In the genomic region with DNA sequence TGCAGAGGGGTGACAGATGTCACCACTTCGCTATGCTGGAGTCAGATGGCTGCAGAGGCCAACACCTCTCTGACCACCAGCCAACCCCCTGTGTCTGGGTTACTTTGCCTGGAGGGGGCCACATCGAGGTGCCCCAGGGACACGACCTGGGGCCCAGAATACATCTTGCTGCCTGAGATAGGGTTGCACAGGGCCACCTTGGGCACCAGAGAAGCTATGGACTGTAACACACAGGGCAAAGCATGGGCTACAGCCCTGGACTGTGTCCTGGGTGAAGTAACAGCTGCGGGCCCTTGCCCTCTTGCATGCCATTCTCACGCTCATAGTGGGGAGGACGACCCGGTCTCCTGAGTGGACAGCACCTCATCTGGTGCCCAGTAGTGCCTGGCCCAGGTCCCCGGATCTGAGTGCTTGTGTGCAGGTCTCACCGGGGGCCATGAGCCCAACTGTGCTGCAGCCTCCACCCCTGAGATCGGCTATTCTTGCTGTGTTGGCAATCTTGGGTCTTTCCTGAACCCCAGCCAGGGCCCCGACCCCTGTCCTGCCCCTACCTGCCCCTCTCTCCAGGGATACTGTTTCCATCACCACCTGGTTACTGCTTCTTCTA, we compare ENCODE assay signal across 27 cellular contexts.
"Had no signal": no experiment of that assay in that cellular context is flagged by ENCODE, and none has a peak within 500 bp of the region (broad histone marks: within the 10 kb centered on the region; RNA-seq: fewer than 3 reads in every experiment).

No MANE protein-coding gene starts in this region.

- H3K9me3 Mint-ChIP-seq: activated CD4-positive, alpha-beta memory T cell treated with anti-CD3 and anti-CD28 coated beads for 36 hours; activated CD4-positive, alpha-beta T cell treated with anti-CD3 and anti-CD28 coated beads, Interleukin-2, amount 10 ng/mL, durations not matched to agents 7 days and 5 days; activated naive CD8-positive, alpha-beta T cell treated with anti-CD3 and anti-CD28 coated beads, Interleukin-2, amount 10 ng/mL, durations not matched to agents 7 days and 5 days; activated T-cell treated with anti-CD3 and anti-CD28 coated beads, Interleukin-2, amount 50 U/mL, for 4 hours; activated T-helper 17 cell treated with anti-CD3 and anti-CD28 coated beads, Interleukin-2, amount 50 U/mL, for 72 hours had no signal

- ATAC-seq: activated T-helper 17 cell treated with anti-CD3 and anti-CD28 coated beads, Interleukin-2, amount 50 U/mL, for 72 hours; Panc1 had no signal

- H3K4me3 Mint-ChIP-seq: activated CD4-positive, alpha-beta memory T cell treated with anti-CD3 and anti-CD28 coated beads for 36 hours; activated CD4-positive, alpha-beta T cell treated with anti-CD3 and anti-CD28 coated beads, Interleukin-2, amount 10 ng/mL, durations not matched to agents 7 days and 5 days; activated naive CD8-positive, alpha-beta T cell treated with anti-CD3 and anti-CD28 coated beads, Interleukin-2, amount 10 ng/mL, durations not matched to agents 7 days and 5 days; activated T-cell treated with anti-CD3 and anti-CD28 coated beads, Interleukin-2, amount 50 U/mL, for 4 hours; activated T-helper 17 cell treated with anti-CD3 and anti-CD28 coated beads, Interleukin-2, amount 50 U/mL, for 72 hours; IgD-negative memory B cell had no signal

- H3K27ac ChIP-seq: adrenal gland, SJCRH30, VCaP had no signal

- H3K27me3 ChIP-seq: adrenal gland, SJCRH30 had no signal

- H3K9me3 ChIP-seq: adrenal gland, SJCRH30, SK-N-SH had no signal

- DNase-seq: activated CD4-positive, alpha-beta memory T cell treated with anti-CD3 and anti-CD28 coated beads for 36 hours; activated CD4-positive, CD25-positive, alpha-beta regulatory T cell; activated CD8-positive, alpha-beta memory T cell treated with anti-CD3 and anti-CD28 coated beads for 24 hours; activated naive CD4-positive, alpha-beta T cell treated with anti-CD3 and anti-CD28 coated beads, Interleukin-2, amount 50 U/mL, for 16 hours; activated naive CD8-positive, alpha-beta T cell treated with anti-CD3 and anti-CD28 coated beads, Interleukin-2, amount 10 ng/mL, durations not matched to agents 7 days and 5 days; activated T-cell treated with anti-CD3 and anti-CD28 coated beads, Interleukin-2, amount 50 U/mL, for 4 hours; adrenal gland; aorta; KG1; NCI-H1092; NCI-H1417; NCI-H1930; NCI-H2171; NCI-H2227 treated with DMSO at 0.1 percent for 48 hours; NCI-H526; NCI-H82; OCI-M1; Right ventricle myocardium superior; RPMI8226; SJCRH30; SK-N-SH; T-helper 1 cell had no signal

- H3K36me3 Mint-ChIP-seq: activated CD4-positive, alpha-beta memory T cell treated with anti-CD3 and anti-CD28 coated beads for 36 hours; activated naive CD8-positive, alpha-beta T cell treated with anti-CD3 and anti-CD28 coated beads, Interleukin-2, amount 10 ng/mL, durations not matched to agents 7 days and 5 days; IgD-negative memory B cell had no signal

- H3K27me3 Mint-ChIP-seq: activated CD4-positive, alpha-beta memory T cell treated with anti-CD3 and anti-CD28 coated beads for 36 hours; activated CD4-positive, alpha-beta T cell treated with anti-CD3 and anti-CD28 coated beads, Interleukin-2, amount 10 ng/mL, durations not matched to agents 7 days and 5 days; activated naive CD8-positive, alpha-beta T cell treated with anti-CD3 and anti-CD28 coated beads, Interleukin-2, amount 10 ng/mL, durations not matched to agents 7 days and 5 days; activated T-helper 17 cell treated with anti-CD3 and anti-CD28 coated beads, Interleukin-2, amount 50 U/mL, for 72 hours had no signal

- H3K27ac Mint-ChIP-seq: activated CD4-positive, alpha-beta memory T cell treated with anti-CD3 and anti-CD28 coated beads for 36 hours; activated CD4-positive, alpha-beta T cell treated with anti-CD3 and anti-CD28 coated beads, Interleukin-2, amount 10 ng/mL, durations not matched to agents 7 days and 5 days; activated naive CD8-positive, alpha-beta T cell treated with anti-CD3 and anti-CD28 coated beads, Interleukin-2, amount 10 ng/mL, durations not matched to agents 7 days and 5 days; activated T-helper 17 cell treated with anti-CD3 and anti-CD28 coated beads, Interleukin-2, amount 50 U/mL, for 72 hours had no signal

- H3K4me3 ChIP-seq: adrenal gland, SJCRH30 had no signal

- H3K9ac ChIP-seq: SK-N-SH had no signal

- H3K4me1 Mint-ChIP-seq: activated CD4-positive, alpha-beta T cell treated with anti-CD3 and anti-CD28 coated beads, Interleukin-2, amount 10 ng/mL, durations not matched to agents 7 days and 5 days; activated T-helper 17 cell treated with anti-CD3 and anti-CD28 coated beads, Interleukin-2, amount 50 U/mL, for 72 hours; IgD-negative memory B cell had no signal

- H3K36me3 ChIP-seq: adrenal gland, SJCRH30 had no signal

- H3K4me1 ChIP-seq: adrenal gland, SJCRH30 had no signal

- H3K4me2 ChIP-seq: SK-N-SH had no signal
